ENCODE assay signal across 2 cellular contexts in the genomic region with DNA sequence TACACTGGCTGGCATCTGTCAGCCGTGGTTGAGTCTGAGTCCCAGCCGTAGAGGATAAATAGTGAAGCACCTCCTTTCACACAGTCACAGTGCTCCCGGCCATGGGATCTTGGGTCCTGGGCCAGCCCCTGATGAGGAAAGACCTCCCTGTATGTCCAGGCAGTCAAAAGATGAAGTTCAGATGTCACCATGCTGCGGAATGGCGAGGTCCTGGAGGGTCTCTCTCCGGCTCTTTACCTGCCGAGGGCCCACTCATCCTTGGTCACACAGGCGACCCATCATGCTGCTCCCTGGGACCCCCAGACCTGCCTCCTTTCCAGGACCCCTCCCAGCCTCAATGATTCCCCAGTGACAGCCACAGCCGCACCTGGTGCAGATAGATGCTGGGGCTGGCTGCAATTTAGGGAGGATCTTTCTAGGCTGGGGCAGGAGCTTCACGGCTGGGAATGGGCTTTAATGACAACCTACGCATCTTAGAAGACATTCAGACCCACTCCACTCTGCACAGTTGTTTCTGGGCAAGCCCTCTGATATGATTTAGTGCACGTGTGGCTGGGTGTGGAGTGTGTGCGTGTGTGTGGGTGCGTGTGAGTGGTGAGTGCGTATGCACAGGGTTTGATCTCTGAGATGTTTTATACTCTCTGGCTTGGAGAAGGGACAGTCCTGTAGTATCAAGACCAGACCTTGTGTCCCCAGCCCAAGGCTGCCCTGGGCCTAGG.
TF ChIP-seq lines count a peak whose summit lies in the region.

No MANE protein-coding gene starts in this region.

TF ChIP-seq in A549, 52 proteins besides CTCF, POLR2A, EP300 and RAD21 (continued from another document):
- TF ChIP-seq, protein P1, sequence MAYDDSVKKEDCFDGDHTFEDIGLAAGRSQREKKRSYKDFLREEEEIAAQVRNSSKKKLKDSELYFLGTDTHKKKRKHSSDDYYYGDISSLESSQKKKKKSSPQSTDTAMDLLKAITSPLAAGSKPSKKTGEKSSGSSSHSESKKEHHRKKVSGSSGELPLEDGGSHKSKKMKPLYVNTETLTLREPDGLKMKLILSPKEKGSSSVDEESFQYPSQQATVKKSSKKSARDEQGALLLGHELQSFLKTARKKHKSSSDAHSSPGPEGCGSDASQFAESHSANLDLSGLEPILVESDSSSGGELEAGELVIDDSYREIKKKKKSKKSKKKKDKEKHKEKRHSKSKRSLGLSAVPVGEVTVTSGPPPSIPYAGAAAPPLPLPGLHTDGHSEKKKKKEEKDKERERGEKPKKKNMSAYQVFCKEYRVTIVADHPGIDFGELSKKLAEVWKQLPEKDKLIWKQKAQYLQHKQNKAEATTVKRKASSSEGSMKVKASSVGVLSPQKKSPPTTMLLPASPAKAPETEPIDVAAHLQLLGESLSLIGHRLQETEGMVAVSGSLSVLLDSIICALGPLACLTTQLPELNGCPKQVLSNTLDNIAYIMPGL (CRISPR knock-in tag; IDR thresholded peaks at IDR 0.05; ENCODE audit: borderline replicate concordance) = no peak
- no peak for TF ChIP-seq ZFP36 (IDR thresholded peaks at IDR 0.05; ENCODE audit: borderline replicate concordance, partially characterized antibody)
- no peak for TF ChIP-seq FOXS1 (CRISPR knock-in tag; IDR thresholded peaks at IDR 0.05)
- TF ChIP-seq, protein P2, sequence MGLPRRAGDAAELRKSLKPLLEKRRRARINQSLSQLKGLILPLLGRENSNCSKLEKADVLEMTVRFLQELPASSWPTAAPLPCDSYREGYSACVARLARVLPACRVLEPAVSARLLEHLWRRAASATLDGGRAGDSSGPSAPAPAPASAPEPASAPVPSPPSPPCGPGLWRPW (IDR thresholded peaks at IDR 0.05) = no peak
- TF ChIP-seq RNF2 (IDR thresholded peaks at IDR 0.05; ENCODE audit: borderline replicate concordance, low read depth) = no peak
- TF ChIP-seq SREBF2 (IDR thresholded peaks at IDR 0.05) = no peak
- TF ChIP-seq RFX5 (IDR thresholded peaks at IDR 0.05) = no peak
- no peak for TF ChIP-seq CEBPB (IDR thresholded peaks at IDR 0.05)
- no peak for TF ChIP-seq NFE2L2 (conservative IDR thresholded peaks at IDR 0.05; ENCODE audit: low read length)
- TF ChIP-seq ZNF302 (CRISPR knock-in tag; IDR thresholded peaks at IDR 0.05) = no peak
- no peak for TF ChIP-seq NPAS2 (CRISPR knock-in tag; IDR thresholded peaks at IDR 0.05; ENCODE audit: borderline replicate concordance)
- TF ChIP-seq POLR2AphosphoS2 (conservative IDR thresholded peaks at IDR 0.05; ENCODE audit: low read length) = no peak
- TF ChIP-seq RARB (CRISPR knock-in tag; IDR thresholded peaks at IDR 0.05) = no peak
TF ChIP-seq in A549: peak in this region for 0.

TF ChIP-seq in GM23338, 12 proteins besides CTCF, POLR2A, EP300 and RAD21 (continued from another document):
- TF ChIP-seq, protein P3, sequence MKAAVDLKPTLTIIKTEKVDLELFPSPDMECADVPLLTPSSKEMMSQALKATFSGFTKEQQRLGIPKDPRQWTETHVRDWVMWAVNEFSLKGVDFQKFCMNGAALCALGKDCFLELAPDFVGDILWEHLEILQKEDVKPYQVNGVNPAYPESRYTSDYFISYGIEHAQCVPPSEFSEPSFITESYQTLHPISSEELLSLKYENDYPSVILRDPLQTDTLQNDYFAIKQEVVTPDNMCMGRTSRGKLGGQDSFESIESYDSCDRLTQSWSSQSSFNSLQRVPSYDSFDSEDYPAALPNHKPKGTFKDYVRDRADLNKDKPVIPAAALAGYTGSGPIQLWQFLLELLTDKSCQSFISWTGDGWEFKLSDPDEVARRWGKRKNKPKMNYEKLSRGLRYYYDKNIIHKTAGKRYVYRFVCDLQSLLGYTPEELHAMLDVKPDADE (IDR thresholded peaks at IDR 0.05) = no peak
- TF ChIP-seq STAT1 (IDR thresholded peaks at IDR 0.05; ENCODE audit: unreplicated experiment) (no peak), CREB1 (CRISPR knock-in tag; IDR thresholded peaks at IDR 0.05; ENCODE audit: low read depth) (no peak), ZNF114 (CRISPR knock-in tag; IDR thresholded peaks at IDR 0.05) (no peak), NANOG (IDR thresholded peaks at IDR 0.05; ENCODE audit: borderline replicate concordance) (no peak), EZH2phosphoT487 (IDR thresholded peaks at IDR 0.05; ENCODE audit: unreplicated experiment) (no peak), POLR2AphosphoS5 (IDR thresholded peaks at IDR 0.05; ENCODE audit: low read depth) (no peak), ZNF331 (CRISPR knock-in tag; IDR thresholded peaks at IDR 0.05; ENCODE audit: low read depth) (no peak)
- TF ChIP-seq, protein P4, sequence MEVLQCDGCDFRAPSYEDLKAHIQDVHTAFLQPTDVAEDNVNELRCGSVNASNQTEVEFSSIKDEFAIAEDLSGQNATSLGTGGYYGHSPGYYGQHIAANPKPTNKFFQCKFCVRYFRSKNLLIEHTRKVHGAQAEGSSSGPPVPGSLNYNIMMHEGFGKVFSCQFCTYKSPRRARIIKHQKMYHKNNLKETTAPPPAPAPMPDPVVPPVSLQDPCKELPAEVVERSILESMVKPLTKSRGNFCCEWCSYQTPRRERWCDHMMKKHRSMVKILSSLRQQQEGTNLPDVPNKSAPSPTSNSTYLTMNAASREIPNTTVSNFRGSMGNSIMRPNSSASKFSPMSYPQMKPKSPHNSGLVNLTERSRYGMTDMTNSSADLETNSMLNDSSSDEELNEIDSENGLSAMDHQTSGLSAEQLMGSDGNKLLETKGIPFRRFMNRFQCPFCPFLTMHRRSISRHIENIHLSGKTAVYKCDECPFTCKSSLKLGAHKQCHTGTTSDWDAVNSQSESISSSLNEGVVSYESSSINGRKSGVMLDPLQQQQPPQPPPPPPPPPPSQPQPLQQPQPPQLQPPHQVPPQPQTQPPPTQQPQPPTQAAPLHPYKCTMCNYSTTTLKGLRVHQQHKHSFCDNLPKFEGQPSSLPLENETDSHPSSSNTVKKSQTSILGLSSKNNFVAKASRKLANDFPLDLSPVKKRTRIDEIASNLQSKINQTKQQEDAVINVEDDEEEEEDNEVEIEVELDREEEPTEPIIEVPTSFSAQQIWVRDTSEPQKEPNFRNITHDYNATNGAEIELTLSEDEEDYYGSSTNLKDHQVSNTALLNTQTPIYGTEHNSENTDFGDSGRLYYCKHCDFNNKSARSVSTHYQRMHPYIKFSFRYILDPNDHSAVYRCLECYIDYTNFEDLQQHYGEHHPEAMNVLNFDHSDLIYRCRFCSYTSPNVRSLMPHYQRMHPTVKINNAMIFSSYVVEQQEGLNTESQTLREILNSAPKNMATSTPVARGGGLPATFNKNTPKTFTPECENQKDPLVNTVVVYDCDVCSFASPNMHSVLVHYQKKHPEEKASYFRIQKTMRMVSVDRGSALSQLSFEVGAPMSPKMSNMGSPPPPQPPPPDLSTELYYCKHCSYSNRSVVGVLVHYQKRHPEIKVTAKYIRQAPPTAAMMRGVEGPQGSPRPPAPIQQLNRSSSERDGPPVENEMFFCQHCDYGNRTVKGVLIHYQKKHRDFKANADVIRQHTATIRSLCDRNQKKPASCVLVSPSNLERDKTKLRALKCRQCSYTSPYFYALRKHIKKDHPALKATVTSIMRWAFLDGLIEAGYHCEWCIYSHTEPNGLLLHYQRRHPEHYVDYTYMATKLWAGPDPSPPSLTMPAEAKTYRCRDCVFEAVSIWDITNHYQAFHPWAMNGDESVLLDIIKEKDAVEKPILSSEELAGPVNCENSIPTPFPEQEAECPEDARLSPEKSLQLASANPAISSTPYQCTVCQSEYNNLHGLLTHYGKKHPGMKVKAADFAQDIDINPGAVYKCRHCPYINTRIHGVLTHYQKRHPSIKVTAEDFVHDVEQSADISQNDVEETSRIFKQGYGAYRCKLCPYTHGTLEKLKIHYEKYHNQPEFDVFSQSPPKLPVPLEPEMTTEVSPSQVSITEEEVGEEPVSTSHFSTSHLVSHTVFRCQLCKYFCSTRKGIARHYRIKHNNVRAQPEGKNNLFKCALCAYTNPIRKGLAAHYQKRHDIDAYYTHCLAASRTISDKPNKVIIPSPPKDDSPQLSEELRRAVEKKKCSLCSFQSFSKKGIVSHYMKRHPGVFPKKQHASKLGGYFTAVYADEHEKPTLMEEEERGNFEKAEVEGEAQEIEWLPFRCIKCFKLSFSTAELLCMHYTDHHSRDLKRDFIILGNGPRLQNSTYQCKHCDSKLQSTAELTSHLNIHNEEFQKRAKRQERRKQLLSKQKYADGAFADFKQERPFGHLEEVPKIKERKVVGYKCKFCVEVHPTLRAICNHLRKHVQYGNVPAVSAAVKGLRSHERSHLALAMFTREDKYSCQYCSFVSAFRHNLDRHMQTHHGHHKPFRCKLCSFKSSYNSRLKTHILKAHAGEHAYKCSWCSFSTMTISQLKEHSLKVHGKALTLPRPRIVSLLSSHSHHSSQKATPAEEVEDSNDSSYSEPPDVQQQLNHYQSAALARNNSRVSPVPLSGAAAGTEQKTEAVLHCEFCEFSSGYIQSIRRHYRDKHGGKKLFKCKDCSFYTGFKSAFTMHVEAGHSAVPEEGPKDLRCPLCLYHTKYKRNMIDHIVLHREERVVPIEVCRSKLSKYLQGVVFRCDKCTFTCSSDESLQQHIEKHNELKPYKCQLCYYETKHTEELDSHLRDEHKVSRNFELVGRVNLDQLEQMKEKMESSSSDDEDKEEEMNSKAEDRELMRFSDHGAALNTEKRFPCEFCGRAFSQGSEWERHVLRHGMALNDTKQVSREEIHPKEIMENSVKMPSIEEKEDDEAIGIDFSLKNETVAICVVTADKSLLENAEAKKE (CRISPR knock-in tag; IDR thresholded peaks at IDR 0.05) = no peak
- TF ChIP-seq, protein P5, sequence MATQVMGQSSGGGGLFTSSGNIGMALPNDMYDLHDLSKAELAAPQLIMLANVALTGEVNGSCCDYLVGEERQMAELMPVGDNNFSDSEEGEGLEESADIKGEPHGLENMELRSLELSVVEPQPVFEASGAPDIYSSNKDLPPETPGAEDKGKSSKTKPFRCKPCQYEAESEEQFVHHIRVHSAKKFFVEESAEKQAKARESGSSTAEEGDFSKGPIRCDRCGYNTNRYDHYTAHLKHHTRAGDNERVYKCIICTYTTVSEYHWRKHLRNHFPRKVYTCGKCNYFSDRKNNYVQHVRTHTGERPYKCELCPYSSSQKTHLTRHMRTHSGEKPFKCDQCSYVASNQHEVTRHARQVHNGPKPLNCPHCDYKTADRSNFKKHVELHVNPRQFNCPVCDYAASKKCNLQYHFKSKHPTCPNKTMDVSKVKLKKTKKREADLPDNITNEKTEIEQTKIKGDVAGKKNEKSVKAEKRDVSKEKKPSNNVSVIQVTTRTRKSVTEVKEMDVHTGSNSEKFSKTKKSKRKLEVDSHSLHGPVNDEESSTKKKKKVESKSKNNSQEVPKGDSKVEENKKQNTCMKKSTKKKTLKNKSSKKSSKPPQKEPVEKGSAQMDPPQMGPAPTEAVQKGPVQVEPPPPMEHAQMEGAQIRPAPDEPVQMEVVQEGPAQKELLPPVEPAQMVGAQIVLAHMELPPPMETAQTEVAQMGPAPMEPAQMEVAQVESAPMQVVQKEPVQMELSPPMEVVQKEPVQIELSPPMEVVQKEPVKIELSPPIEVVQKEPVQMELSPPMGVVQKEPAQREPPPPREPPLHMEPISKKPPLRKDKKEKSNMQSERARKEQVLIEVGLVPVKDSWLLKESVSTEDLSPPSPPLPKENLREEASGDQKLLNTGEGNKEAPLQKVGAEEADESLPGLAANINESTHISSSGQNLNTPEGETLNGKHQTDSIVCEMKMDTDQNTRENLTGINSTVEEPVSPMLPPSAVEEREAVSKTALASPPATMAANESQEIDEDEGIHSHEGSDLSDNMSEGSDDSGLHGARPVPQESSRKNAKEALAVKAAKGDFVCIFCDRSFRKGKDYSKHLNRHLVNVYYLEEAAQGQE (IDR thresholded peaks at IDR 0.05; ENCODE audit: unreplicated experiment) = no peak
